In the genomic region with DNA sequence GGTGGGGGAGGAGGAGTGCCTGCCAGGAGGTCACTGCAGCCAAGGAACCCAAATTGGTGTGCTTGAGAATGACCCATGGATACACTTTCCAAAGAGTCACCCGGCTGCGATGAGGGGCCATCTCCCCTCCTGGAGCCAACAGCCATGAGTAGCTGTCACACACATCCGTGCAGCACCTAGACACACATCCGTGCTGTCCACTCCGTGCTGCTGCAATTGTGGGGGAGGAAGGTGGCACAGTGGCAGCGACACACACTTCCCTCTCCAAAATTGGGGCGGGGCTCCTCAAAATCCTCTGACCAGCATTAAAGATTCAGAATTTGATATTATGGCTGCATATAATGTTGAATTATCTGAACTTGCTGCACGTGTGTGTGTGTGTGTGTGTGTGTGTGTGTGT, we compare ENCODE assay signal across 2 cellular contexts.
A peak's percentile ranks its signal among the peaks of the same experiment; 100 is the strongest.
TF ChIP-seq lines count a peak whose summit lies in the region.

No MANE protein-coding gene starts in this region.

TF ChIP-seq in HEK293, 187 proteins besides CTCF, POLR2A, EP300 and RAD21:
- TF ChIP-seq, protein P1, sequence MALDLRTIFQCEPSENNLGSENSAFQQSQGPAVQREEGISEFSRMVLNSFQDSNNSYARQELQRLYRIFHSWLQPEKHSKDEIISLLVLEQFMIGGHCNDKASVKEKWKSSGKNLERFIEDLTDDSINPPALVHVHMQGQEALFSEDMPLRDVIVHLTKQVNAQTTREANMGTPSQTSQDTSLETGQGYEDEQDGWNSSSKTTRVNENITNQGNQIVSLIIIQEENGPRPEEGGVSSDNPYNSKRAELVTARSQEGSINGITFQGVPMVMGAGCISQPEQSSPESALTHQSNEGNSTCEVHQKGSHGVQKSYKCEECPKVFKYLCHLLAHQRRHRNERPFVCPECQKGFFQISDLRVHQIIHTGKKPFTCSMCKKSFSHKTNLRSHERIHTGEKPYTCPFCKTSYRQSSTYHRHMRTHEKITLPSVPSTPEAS (tag by site-specific recombination; IDR thresholded peaks at IDR 0.05) = 0 out of 2 replicates have a peak, but pooled peaks have one; percentile 52
- TF ChIP-seq ZNF274 (IDR thresholded peaks at IDR 0.05; ENCODE audit: low read length) = no peak
- no peak for TF ChIP-seq ZNF274 (tag by site-specific recombination; IDR thresholded peaks at IDR 0.05; ENCODE audit: borderline replicate concordance)
TF ChIP-seq in HEK293: peak in this region for 1.

TF ChIP-seq in H1, 55 proteins besides CTCF, POLR2A, EP300 and RAD21:
- TF ChIP-seq BCL11A (IDR thresholded peaks at IDR 0.05; ENCODE audit: low read depth in 2 of 2, low read length in 2 of 2) = no peak
- no peak for TF ChIP-seq HDAC2 (IDR thresholded peaks at IDR 0.05; ENCODE audit: borderline replicate concordance in 1 of 2, low read depth in 2 of 2, low read length in 2 of 2)
- no peak for TF ChIP-seq NRF1 (IDR thresholded peaks at IDR 0.05; ENCODE audit: low read depth, low read length)
- TF ChIP-seq, protein P2, sequence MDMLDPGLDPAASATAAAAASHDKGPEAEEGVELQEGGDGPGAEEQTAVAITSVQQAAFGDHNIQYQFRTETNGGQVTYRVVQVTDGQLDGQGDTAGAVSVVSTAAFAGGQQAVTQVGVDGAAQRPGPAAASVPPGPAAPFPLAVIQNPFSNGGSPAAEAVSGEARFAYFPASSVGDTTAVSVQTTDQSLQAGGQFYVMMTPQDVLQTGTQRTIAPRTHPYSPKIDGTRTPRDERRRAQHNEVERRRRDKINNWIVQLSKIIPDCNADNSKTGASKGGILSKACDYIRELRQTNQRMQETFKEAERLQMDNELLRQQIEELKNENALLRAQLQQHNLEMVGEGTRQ (IDR thresholded peaks at IDR 0.05; ENCODE audit: low read length) = no peak
- TF ChIP-seq ASH2L (IDR thresholded peaks at IDR 0.05; ENCODE audit: low read length) = no peak
- no peak for TF ChIP-seq CEBPB (IDR thresholded peaks at IDR 0.05; ENCODE audit: low read depth, low read length)
- no peak for TF ChIP-seq ZNF274 (IDR thresholded peaks at IDR 0.05; ENCODE audit: borderline replicate concordance, extremely low read depth, low read length)
- TF ChIP-seq, protein P3, sequence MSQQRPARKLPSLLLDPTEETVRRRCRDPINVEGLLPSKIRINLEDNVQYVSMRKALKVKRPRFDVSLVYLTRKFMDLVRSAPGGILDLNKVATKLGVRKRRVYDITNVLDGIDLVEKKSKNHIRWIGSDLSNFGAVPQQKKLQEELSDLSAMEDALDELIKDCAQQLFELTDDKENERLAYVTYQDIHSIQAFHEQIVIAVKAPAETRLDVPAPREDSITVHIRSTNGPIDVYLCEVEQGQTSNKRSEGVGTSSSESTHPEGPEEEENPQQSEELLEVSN (IDR thresholded peaks at IDR 0.05) = no peak
- no peak for TF ChIP-seq EZH2 (IDR thresholded peaks at IDR 0.05; ENCODE audit: low read depth, low read length, severe bottlenecking)
- TF ChIP-seq KDM5A (IDR thresholded peaks at IDR 0.05; ENCODE audit: low read length) = no peak
- TF ChIP-seq KDM1A (IDR thresholded peaks at IDR 0.05; ENCODE audit: borderline replicate concordance, low read length) = no peak
- TF ChIP-seq SP1 (IDR thresholded peaks at IDR 0.05; ENCODE audit: low read depth, low read length) = no peak
- no peak for TF ChIP-seq JUND (IDR thresholded peaks at IDR 0.05; ENCODE audit: low read length)
- TF ChIP-seq SUZ12 (IDR thresholded peaks at IDR 0.05; ENCODE audit: low read length) = no peak
- no peak for TF ChIP-seq GTF2F1 (IDR thresholded peaks at IDR 0.05; ENCODE audit: borderline replicate concordance, low read depth, low read length)
- no peak for TF ChIP-seq GABPA (IDR thresholded peaks at IDR 0.05; ENCODE audit: borderline replicate concordance, insufficient read depth, low read length)
- no peak for TF ChIP-seq CHD2 (IDR thresholded peaks at IDR 0.05; ENCODE audit: low read length)
- no peak for TF ChIP-seq FOSL1 (IDR thresholded peaks at IDR 0.05; ENCODE audit: insufficient read depth, low read depth, low read length)
- TF ChIP-seq POU5F1 (IDR thresholded peaks at IDR 0.05; ENCODE audit: low read depth, low read length) = no peak
- TF ChIP-seq JUN (IDR thresholded peaks at IDR 0.05; ENCODE audit: low read depth, low read length) = no peak
TF ChIP-seq in H1: peak in this region for 0.
